In the genomic region with DNA sequence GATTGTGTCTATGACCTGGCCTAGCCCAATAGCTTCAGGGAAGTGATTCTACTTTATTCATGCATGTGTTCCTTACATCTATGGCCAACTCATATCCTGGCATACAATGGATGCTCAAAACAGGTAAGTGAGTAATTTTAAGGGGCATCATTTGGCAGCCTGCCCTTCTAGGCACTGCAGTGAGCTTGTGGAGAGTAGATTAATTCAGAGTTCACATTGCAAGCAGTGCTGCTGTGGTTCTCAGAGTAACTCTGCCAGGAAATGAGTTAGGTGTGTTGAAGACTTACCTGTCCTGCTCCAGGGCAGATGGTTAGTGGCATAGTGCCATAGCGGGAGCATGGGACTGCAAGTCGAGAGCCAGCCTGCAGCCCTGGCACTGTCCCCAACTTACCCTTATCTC, we compare ENCODE assay signal across 22 cellular contexts.
DNase-seq lines count a peak whose midpoint lies in the region; ATAC-seq, FAIRE-seq and TF ChIP-seq lines count a peak whose summit lies in the region.
"Had no signal": no experiment of that assay in that cellular context is flagged by ENCODE, and none has a peak within 500 bp of the region (broad histone marks: within the 10 kb centered on the region; RNA-seq: fewer than 3 reads in every experiment).

No MANE protein-coding gene starts in this region.

- CTCF ChIA-PET in activated CD8-positive, alpha-beta T cell treated with anti-CD3 and anti-CD28 coated beads for 36 hours (lab: Charles Lee), result no interaction called here

- H4K20me1 ChIP-seq in keratinocyte (ENCODE audit: control insufficient read depth, extremely low read depth, insufficient read depth, low read length), result no peaks in the 10 kb centered on the region
- H4K20me1 ChIP-seq: BLaER1 treated with 17β-estradiol and CSF1 and Interleukin-3, amounts not matched to agents 10 nM and 100 nM had no signal

- H3K27me3 Mint-ChIP-seq in activated CD8-positive, alpha-beta T cell treated with anti-CD3 and anti-CD28 coated beads for 36 hours, result no peaks in the 10 kb centered on the region
- H3K27me3 Mint-ChIP-seq: IgD-negative memory B cell had no signal

- dilution Hi-C loops in keratinocyte (cut with MboI; ENCODE audit: extremely low pct_ligation_motif_present, low sequenced_read_pairs), result no loop called here

- no peak overlapping the region for H3K9ac ChIP-seq in keratinocyte (ENCODE audit: control insufficient read depth, extremely low read depth, insufficient read depth, low read length)
- H3K9ac ChIP-seq: BLaER1 treated with 17β-estradiol and CSF1 and Interleukin-3, amounts not matched to agents 10 nM and 100 nM had no signal

- H2AFZ ChIP-seq in keratinocyte (ENCODE audit: control insufficient read depth, low read length), result no peak overlapping the region

- H3K4me1 ChIP-seq in keratinocyte (ENCODE audit: control insufficient read depth, extremely low read depth, insufficient read depth, low read length) (peaks cover 40% of the 10 kb centered on the region), tibial artery (peaks cover 0 to 23% (median 2%) of the 10 kb centered on the region in 4 donors)
- H3K4me1 ChIP-seq: BLaER1 treated with 17β-estradiol and CSF1 and Interleukin-3, amounts not matched to agents 10 nM and 100 nM had no signal

- H3K4me3 ChIP-seq in bronchial epithelial cell (ENCODE audit: low read depth, low read length) (no peak overlapping the region), keratinocyte (ENCODE audit: control insufficient read depth in 2 of 3, extremely low read depth in 1 of 3, insufficient read depth in 2 of 3, low read depth in 1 of 3, low read length in 3 of 3) (no peak overlapping the region), tibial artery (no peak overlapping the region)
- H3K4me3 ChIP-seq: BLaER1 treated with 17β-estradiol and CSF1 and Interleukin-3, amounts not matched to agents 10 nM and 100 nM; MG63 had no signal

- no peaks in the 10 kb centered on the region for H3K9me1 ChIP-seq in keratinocyte (ENCODE audit: control insufficient read depth, extremely low read depth, insufficient read depth, low read length)

- no peaks in the 10 kb centered on the region for H3K36me3 Mint-ChIP-seq in activated CD8-positive, alpha-beta T cell treated with anti-CD3 and anti-CD28 coated beads for 36 hours (ENCODE audit: low read depth)
- H3K36me3 Mint-ChIP-seq: CD8-positive, alpha-beta T cell; IgD-negative memory B cell had no signal

- intact Hi-C loops in tibial artery (cut with DNase I; ENCODE audit: low total_unique reads), result no loop called here
- intact Hi-C loops in activated CD8-positive, alpha-beta T cell treated with anti-CD3 and anti-CD28 coated beads for 36 hours (cut with micrococcal nuclease), result no loop called here

- no peaks in the 10 kb centered on the region for H3K4me1 Mint-ChIP-seq in activated CD8-positive, alpha-beta T cell treated with anti-CD3 and anti-CD28 coated beads for 36 hours (ENCODE audit: low read depth)
- H3K4me1 Mint-ChIP-seq: IgD-negative memory B cell had no signal

- peak; percentile 36 for FAIRE-seq in bronchial epithelial cell (lab: Jason Lieb, UNC)
- peak; percentile 97 for FAIRE-seq in keratinocyte (lab: Jason Lieb, UNC)
- FAIRE-seq: GM19239 had no signal

- POLR2A ChIA-PET in activated CD8-positive, alpha-beta T cell treated with anti-CD3 and anti-CD28 coated beads for 36 hours (lab: Charles Lee), result no interaction called here

- H3K79me2 ChIP-seq in keratinocyte (ENCODE audit: control insufficient read depth, insufficient read depth, low read length), result no peaks in the 10 kb centered on the region

- no peak for ATAC-seq in activated CD8-positive, alpha-beta T cell treated with anti-CD3 and anti-CD28 coated beads for 36 hours
- ATAC-seq: CD8-positive, alpha-beta T cell; SK-N-SH treated with all-trans-retinoic acid at 6 μM for 48 hours had no signal

- H3K36me3 ChIP-seq in bronchial epithelial cell (ENCODE audit: control insufficient read depth, insufficient read depth, low read length) (no peaks in the 10 kb centered on the region), keratinocyte (ENCODE audit: control insufficient read depth in 2 of 2, extremely low read depth in 1 of 2, insufficient read depth in 2 of 2, low read length in 2 of 2) (no peaks in the 10 kb centered on the region), tibial artery (no peaks in the 10 kb centered on the region)
- H3K36me3 ChIP-seq: BLaER1 treated with 17β-estradiol and CSF1 and Interleukin-3, amounts not matched to agents 10 nM and 100 nM; MG63 had no signal

- H3K27me3 ChIP-seq in bronchial epithelial cell (ENCODE audit: control insufficient read depth, insufficient read depth, low read length) (no peaks in the 10 kb centered on the region), keratinocyte (ENCODE audit: control insufficient read depth, extremely low read depth, insufficient read depth, low read length) (no peaks in the 10 kb centered on the region), tibial artery (no peaks in the 10 kb centered on the region)
- H3K27me3 ChIP-seq: BLaER1 treated with 17β-estradiol and CSF1 and Interleukin-3, amounts not matched to agents 10 nM and 100 nM; MG63 had no signal

- H3K27ac ChIP-seq in keratinocyte (ENCODE audit: control insufficient read depth, insufficient read depth, low read length) (peak overlapping the region; percentile 57), tibial artery (no peak overlapping the region)
- H3K27ac ChIP-seq: 22Rv1; BLaER1 treated with 17β-estradiol and CSF1 and Interleukin-3, amounts not matched to agents 10 nM and 100 nM had no signal

- TF ChIP-seq CTCF in bronchial epithelial cell (IDR thresholded peaks at IDR 0.05; ENCODE audit: insufficient read depth, low read length, severe bottlenecking) (no peak), keratinocyte (optimal IDR thresholded peaks at IDR 0.05 in 1 of 3, IDR thresholded peaks at IDR 0.05 in 1 of 3, conservative IDR thresholded peaks at IDR 0.05 in 1 of 3; ENCODE audit: extremely low read depth in 1 of 3, insufficient read depth in 2 of 3, low read length in 3 of 3) (no peak), tibial artery (IDR thresholded peaks at IDR 0.05) (no peak)
- TF ChIP-seq CTCF in activated CD8-positive, alpha-beta T cell treated with anti-CD3 and anti-CD28 coated beads for 36 hours (IDR thresholded peaks at IDR 0.05), result no peak

- peak; percentile 30 for DNase-seq in DMS53 (lab: John Stamatoyannopoulos, UW)
- no peak for DNase-seq in DMS53 treated with DMSO at 0.1 percent for 48 hours (lab: John Stamatoyannopoulos, UW; ENCODE audit: unreplicated experiment)
- DNase-seq in NCI-H2029 treated with DMSO at 0.1 percent for 48 hours (lab: John Stamatoyannopoulos, UW), result peak; percentile 77
- DNase-seq in bronchial epithelial cell (ENCODE audit: low read depth), result peak; percentile 65
- DNase-seq in keratinocyte (ENCODE audit: low read depth, low spot score), result peak; percentile 82
- DNase-seq in NCI-H1417 treated with DMSO at 0.1 percent for 48 hours (lab: John Stamatoyannopoulos, UW), result no peak
- DNase-seq in tibial artery, result no peak
- no peak for DNase-seq in activated CD8-positive, alpha-beta T cell treated with anti-CD3 and anti-CD28 coated beads for 36 hours
- DNase-seq: ACHN; Calu3; CD8-positive, alpha-beta T cell; DMS153; Karpas-422; MG63; NCI-H146; NCI-H2081; NCI-H69 had no signal

- H3K9me3 Mint-ChIP-seq in activated CD8-positive, alpha-beta T cell treated with anti-CD3 and anti-CD28 coated beads for 36 hours, result no peaks in the 10 kb centered on the region
- H3K9me3 Mint-ChIP-seq: CD8-positive, alpha-beta T cell; IgD-negative memory B cell had no signal

- H3K4me3 Mint-ChIP-seq in activated CD8-positive, alpha-beta T cell treated with anti-CD3 and anti-CD28 coated beads for 36 hours, result no peak overlapping the region
- H3K4me3 Mint-ChIP-seq: CD8-positive, alpha-beta T cell; IgD-negative memory B cell had no signal

- peak overlapping the region; percentile 50 for H3K4me2 ChIP-seq in keratinocyte (ENCODE audit: control insufficient read depth, extremely low read depth, insufficient read depth, low read depth, low read length)
- H3K4me2 ChIP-seq: BLaER1 treated with 17β-estradiol and CSF1 and Interleukin-3, amounts not matched to agents 10 nM and 100 nM had no signal

- H3K27ac Mint-ChIP-seq in activated CD8-positive, alpha-beta T cell treated with anti-CD3 and anti-CD28 coated beads for 36 hours, result no peak overlapping the region
- H3K27ac Mint-ChIP-seq: CD8-positive, alpha-beta T cell; IgD-negative memory B cell had no signal

- H3K9me3 ChIP-seq in keratinocyte (ENCODE audit: control insufficient read depth, low read depth, low read length) (peaks cover 1% of the 10 kb centered on the region), tibial artery (no peaks in the 10 kb centered on the region)
- H3K9me3 ChIP-seq: BLaER1 treated with 17β-estradiol and CSF1 and Interleukin-3, amounts not matched to agents 10 nM and 100 nM; MG63 had no signal

Comparison
In these comparisons a context has a peak if more than half of its experiments do, and no peak if none do; other contexts are left out.
1. DNase-seq: peak in DMS53 (single experiment), NCI-H2029 treated with DMSO at 0.1 percent for 48 hours (single experiment), bronchial epithelial cell (single experiment) and keratinocyte (single experiment); none in DMS53 treated with DMSO at 0.1 percent for 48 hours (single experiment), NCI-H1417 treated with DMSO at 0.1 percent for 48 hours (single experiment), tibial artery (0 of 2) and activated CD8-positive, alpha-beta T cell treated with anti-CD3 and anti-CD28 coated beads for 36 hours (single experiment).